In genomic region chr5:68252678-68253520, GRCh38 we compare ENCODE assay signal across 1 cellular context.
TF ChIP-seq lines count a peak whose summit lies in the region.

No MANE protein-coding gene starts in this region.

TF ChIP-seq in HepG2, 621 proteins besides CTCF, POLR2A, EP300 and RAD21 (continued from another document and continues in another):
- TF ChIP-seq HBP1 (CRISPR knock-in tag; IDR thresholded peaks at IDR 0.05; ENCODE audit: low read depth) (0 out of 2 replicates have a peak, but pooled peaks have one; percentile 37), GATAD2A (CRISPR knock-in tag; IDR thresholded peaks at IDR 0.05) (peak; percentile 43; the same call in 1 of the 2 replicates), SOX6 (IDR thresholded peaks at IDR 0.05) (no peak), SOX6 (CRISPR knock-in tag; IDR thresholded peaks at IDR 0.05) (peak; percentile 22; the same call in 1 of the 2 replicates), ZMYM4 (CRISPR knock-in tag; IDR thresholded peaks at IDR 0.05) (0 out of 2 replicates have a peak, but pooled peaks have one; percentile 45), ZNF737 (CRISPR knock-in tag; IDR thresholded peaks at IDR 0.05; ENCODE audit: borderline replicate concordance) (no peak), BHLHE40 (IDR thresholded peaks at IDR 0.05; ENCODE audit: low read length) (no peak), ELF3 (CRISPR knock-in tag; IDR thresholded peaks at IDR 0.05) (0 out of 2 replicates have a peak, but pooled peaks have one; percentile 9), CREBL2 (CRISPR knock-in tag; IDR thresholded peaks at IDR 0.05; ENCODE audit: borderline replicate concordance) (no peak), ZNF446 (CRISPR knock-in tag; IDR thresholded peaks at IDR 0.05) (no peak), MIXL1 (CRISPR knock-in tag; IDR thresholded peaks at IDR 0.05) (peak; percentile 42; the same call in 1 of the 2 replicates), SMC3 (IDR thresholded peaks at IDR 0.05; ENCODE audit: low read length) (peak; percentile 98), FOXC1 (CRISPR knock-in tag; IDR thresholded peaks at IDR 0.05; ENCODE audit: borderline replicate concordance) (no peak), TEAD3 (CRISPR knock-in tag; optimal IDR thresholded peaks at IDR 0.05; ENCODE audit: borderline replicate concordance) (peak; percentile 8), SIN3B (IDR thresholded peaks at IDR 0.05; ENCODE audit: low read length) (0 out of 2 replicates have a peak, but pooled peaks have one; percentile 35), THAP11 (CRISPR knock-in tag; IDR thresholded peaks at IDR 0.05) (no peak), IRF2 (CRISPR knock-in tag; IDR thresholded peaks at IDR 0.05) (peak; percentile 38; the same call in 1 of the 2 replicates), ZNF407 (CRISPR knock-in tag; IDR thresholded peaks at IDR 0.05; ENCODE audit: not compliant biosample characterization) (no peak), THRA (CRISPR knock-in tag; IDR thresholded peaks at IDR 0.05; ENCODE audit: borderline replicate concordance) (0 out of 2 replicates have a peak, but pooled peaks have one; percentile 26), TRIM22 (IDR thresholded peaks at IDR 0.05) (no peak), FIP1L1 (IDR thresholded peaks at IDR 0.05; ENCODE audit: borderline replicate concordance, insufficient read depth, low read depth, low read length) (no peak), ERF (CRISPR knock-in tag; IDR thresholded peaks at IDR 0.05) (0 out of 2 replicates have a peak, but pooled peaks have one; percentile 28), MTA1 (CRISPR knock-in tag; IDR thresholded peaks at IDR 0.05; ENCODE audit: borderline replicate concordance) (no peak)
- TF ChIP-seq, protein P1, sequence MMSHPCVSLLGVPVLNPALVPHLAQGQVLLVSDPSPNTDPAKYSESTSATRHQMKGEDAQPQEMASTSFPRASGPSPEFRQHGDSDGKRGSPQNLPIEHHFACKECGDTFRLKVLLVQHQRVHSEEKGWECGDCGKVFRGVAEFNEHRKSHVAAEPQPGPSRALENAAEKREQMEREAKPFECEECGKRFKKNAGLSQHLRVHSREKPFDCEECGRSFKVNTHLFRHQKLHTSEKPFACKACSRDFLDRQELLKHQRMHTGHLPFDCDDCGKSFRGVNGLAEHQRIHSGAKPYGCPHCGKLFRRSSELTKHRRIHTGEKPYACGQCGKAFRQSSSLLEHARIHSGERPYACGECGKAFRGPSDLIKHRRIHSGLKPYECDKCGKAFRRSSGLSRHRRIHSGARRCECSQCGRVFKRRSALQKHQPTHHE (CRISPR knock-in tag; IDR thresholded peaks at IDR 0.05; ENCODE audit: borderline replicate concordance): no peak
- TF ChIP-seq, protein P2, sequence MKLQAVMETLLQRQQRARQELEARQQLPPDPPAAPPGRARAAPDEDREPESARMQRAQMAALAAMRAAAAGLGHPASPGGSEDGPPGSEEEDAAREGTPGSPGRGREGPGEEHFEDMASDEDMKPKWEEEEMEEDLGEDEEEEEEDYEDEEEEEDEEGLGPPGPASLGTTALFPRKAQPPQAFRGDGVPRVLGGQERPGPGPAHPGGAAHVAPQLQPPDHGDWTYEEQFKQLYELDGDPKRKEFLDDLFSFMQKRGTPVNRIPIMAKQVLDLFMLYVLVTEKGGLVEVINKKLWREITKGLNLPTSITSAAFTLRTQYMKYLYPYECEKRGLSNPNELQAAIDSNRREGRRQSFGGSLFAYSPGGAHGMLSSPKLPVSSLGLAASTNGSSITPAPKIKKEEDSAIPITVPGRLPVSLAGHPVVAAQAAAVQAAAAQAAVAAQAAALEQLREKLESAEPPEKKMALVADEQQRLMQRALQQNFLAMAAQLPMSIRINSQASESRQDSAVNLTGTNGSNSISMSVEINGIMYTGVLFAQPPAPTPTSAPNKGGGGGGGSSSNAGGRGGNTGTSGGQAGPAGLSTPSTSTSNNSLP (IDR thresholded peaks at IDR 0.05; ENCODE audit: low read depth, low read length): 0 out of 2 replicates have a peak, but pooled peaks have one; percentile 30
- TF ChIP-seq, protein P3, sequence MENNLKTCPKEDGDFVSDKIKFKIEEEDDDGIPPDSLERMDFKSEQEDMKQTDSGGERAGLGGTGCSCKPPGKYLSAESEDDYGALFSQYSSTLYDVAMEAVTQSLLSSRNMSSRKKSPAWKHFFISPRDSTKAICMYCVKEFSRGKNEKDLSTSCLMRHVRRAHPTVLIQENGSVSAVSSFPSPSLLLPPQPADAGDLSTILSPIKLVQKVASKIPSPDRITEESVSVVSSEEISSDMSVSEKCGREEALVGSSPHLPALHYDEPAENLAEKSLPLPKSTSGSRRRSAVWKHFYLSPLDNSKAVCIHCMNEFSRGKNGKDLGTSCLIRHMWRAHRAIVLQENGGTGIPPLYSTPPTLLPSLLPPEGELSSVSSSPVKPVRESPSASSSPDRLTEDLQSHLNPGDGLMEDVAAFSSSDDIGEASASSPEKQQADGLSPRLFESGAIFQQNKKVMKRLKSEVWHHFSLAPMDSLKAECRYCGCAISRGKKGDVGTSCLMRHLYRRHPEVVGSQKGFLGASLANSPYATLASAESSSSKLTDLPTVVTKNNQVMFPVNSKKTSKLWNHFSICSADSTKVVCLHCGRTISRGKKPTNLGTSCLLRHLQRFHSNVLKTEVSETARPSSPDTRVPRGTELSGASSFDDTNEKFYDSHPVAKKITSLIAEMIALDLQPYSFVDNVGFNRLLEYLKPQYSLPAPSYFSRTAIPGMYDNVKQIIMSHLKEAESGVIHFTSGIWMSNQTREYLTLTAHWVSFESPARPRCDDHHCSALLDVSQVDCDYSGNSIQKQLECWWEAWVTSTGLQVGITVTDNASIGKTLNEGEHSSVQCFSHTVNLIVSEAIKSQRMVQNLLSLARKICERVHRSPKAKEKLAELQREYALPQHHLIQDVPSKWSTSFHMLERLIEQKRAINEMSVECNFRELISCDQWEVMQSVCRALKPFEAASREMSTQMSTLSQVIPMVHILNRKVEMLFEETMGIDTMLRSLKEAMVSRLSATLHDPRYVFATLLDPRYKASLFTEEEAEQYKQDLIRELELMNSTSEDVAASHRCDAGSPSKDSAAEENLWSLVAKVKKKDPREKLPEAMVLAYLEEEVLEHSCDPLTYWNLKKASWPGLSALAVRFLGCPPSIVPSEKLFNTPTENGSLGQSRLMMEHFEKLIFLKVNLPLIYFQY (CRISPR knock-in tag; IDR thresholded peaks at IDR 0.05; ENCODE audit: borderline replicate concordance): 0 out of 2 replicates have a peak, but pooled peaks have one; percentile 31
- TF ChIP-seq, protein P4, sequence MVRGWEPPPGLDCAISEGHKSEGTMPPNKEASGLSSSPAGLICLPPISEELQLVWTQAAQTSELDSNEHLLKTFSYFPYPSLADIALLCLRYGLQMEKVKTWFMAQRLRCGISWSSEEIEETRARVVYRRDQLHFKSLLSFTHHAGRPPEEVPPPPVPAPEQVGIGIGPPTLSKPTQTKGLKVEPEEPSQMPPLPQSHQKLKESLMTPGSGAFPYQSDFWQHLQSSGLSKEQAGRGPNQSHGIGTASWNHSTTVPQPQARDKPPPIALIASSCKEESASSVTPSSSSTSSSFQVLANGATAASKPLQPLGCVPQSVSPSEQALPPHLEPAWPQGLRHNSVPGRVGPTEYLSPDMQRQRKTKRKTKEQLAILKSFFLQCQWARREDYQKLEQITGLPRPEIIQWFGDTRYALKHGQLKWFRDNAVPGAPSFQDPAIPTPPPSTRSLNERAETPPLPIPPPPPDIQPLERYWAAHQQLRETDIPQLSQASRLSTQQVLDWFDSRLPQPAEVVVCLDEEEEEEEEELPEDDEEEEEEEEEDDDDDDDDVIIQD (CRISPR knock-in tag; IDR thresholded peaks at IDR 0.05; ENCODE audit: low read depth): 0 out of 2 replicates have a peak, but pooled peaks have one; percentile 24
